ENCODE assay signal across 20 cellular contexts in the genomic region with DNA sequence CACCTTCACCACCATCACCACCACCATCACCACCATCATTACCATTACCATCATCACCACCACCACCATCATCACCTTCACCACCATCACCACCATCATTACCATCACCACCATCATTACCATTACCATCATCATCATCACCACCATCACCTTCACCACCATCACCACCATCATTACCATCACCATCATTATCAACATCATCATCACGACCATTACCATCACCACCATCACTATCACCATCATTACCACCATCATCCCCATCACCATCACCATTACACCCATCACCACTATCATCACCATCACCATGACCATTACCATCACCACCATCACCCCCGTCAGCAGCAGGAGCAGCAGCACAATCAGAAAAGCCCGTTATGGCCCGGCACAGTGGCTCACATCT.
A peak's percentile ranks its signal among the peaks of the same experiment; 100 is the strongest.
DNase-seq lines count a peak whose midpoint lies in the region; ATAC-seq, FAIRE-seq and TF ChIP-seq lines count a peak whose summit lies in the region.
"Had no signal": no experiment of that assay in that cellular context is flagged by ENCODE, and none has a peak within 500 bp of the region (broad histone marks: within the 10 kb centered on the region; RNA-seq: fewer than 3 reads in every experiment).

No MANE protein-coding gene starts in this region.

- TF ChIP-seq RAD21 in HepG2 (CRISPR knock-in tag; IDR thresholded peaks at IDR 0.05): no peak

- peak overlapping the region; percentile 69 for H3K27ac Mint-ChIP-seq in activated CD4-positive, alpha-beta memory T cell treated with anti-CD3 and anti-CD28 coated beads, Interleukin-2, amount 10 ng/mL, durations not matched to agents 7 days and 5 days
- H3K27ac Mint-ChIP-seq: HFFc6, memory B cell had no signal

- in situ Hi-C loops in HepG2 (cut with HindIII; ENCODE audit: extremely low pct_ligation_motif_present, low pct_unique_long_range_greater_than_20kb) (no loop called here), transverse colon (cut with MboI; ENCODE audit: low pct_ligation_motif_present in 1 of 4, low pct_unique_long_range_greater_than_20kb in 1 of 4, low sequenced_read_pairs in 3 of 4) (no loop called here)

- peak overlapping the region; percentile 4 for H3K4me3 Mint-ChIP-seq in activated CD4-positive, alpha-beta memory T cell treated with anti-CD3 and anti-CD28 coated beads, Interleukin-2, amount 10 ng/mL, durations not matched to agents 7 days and 5 days
- H3K4me3 Mint-ChIP-seq: HFFc6, memory B cell had no signal

- peaks cover 28% of the 10 kb centered on the region for H3K4me1 Mint-ChIP-seq in activated CD4-positive, alpha-beta memory T cell treated with anti-CD3 and anti-CD28 coated beads, Interleukin-2, amount 10 ng/mL, durations not matched to agents 7 days and 5 days

- BruUV-seq in HepG2 (replicated peaks; lab: Mats Ljungman, UMichigan): no TSS peak

- no peaks in the 10 kb centered on the region for H3K27me3 Mint-ChIP-seq in activated CD4-positive, alpha-beta memory T cell treated with anti-CD3 and anti-CD28 coated beads, Interleukin-2, amount 10 ng/mL, durations not matched to agents 7 days and 5 days
- H3K27me3 Mint-ChIP-seq: memory B cell had no signal

- intact Hi-C loops in HepG2 (cut with micrococcal nuclease; ENCODE audit: unreplicated experiment): no loop called here
- intact Hi-C loops in right lobe of liver (cut with DNase I): no loop called here
- intact Hi-C loops in kidney (cut with DNase I): no loop called here
- intact Hi-C loops in transverse colon (cut with DNase I; ENCODE audit: low total_unique reads): no loop called here

- no peak for ATAC-seq in HepG2
- ATAC-seq in right lobe of liver: no peak
- no peak for ATAC-seq in GM18861 (IDR thresholded peaks at IDR 0.05; ENCODE audit: unreplicated experiment)
- ATAC-seq: left cardiac atrium had no signal

- no peaks in the 10 kb centered on the region for H3K9me3 Mint-ChIP-seq in activated CD4-positive, alpha-beta memory T cell treated with anti-CD3 and anti-CD28 coated beads, Interleukin-2, amount 10 ng/mL, durations not matched to agents 7 days and 5 days
- H3K9me3 Mint-ChIP-seq: HFFc6, memory B cell had no signal

- H3K9me3 ChIP-seq in HepG2 (ENCODE audit: low read length) (no peaks in the 10 kb centered on the region), right lobe of liver (no peaks in the 10 kb centered on the region), kidney (ENCODE audit: control insufficient read depth in 1 of 2, low read length in 2 of 2) (no peaks in the 10 kb centered on the region), transverse colon (no peaks in the 10 kb centered on the region)

- no peak for TF ChIP-seq CTCF in HepG2 (CRISPR knock-in tag; IDR thresholded peaks at IDR 0.05)
- TF ChIP-seq CTCF in right lobe of liver (IDR thresholded peaks at IDR 0.05): no peak
- no peak for TF ChIP-seq CTCF in kidney (IDR thresholded peaks at IDR 0.05; ENCODE audit: borderline replicate concordance, extremely low read depth, insufficient read depth)
- no peak for TF ChIP-seq CTCF in transverse colon (IDR thresholded peaks at IDR 0.05)

- peaks cover 27% of the 10 kb centered on the region for H3K4me1 ChIP-seq in HepG2 (ENCODE audit: insufficient read depth, low read length)
- peaks cover 0 to 2% (median 0%) of the 10 kb centered on the region in 4 donors for H3K4me1 ChIP-seq in right lobe of liver
- H3K4me1 ChIP-seq in kidney (ENCODE audit: control insufficient read depth in 1 of 2, insufficient read depth in 1 of 2, low read depth in 1 of 2, low read length in 2 of 2): peaks cover 0 to 17% of the 10 kb centered on the region in 2 donors
- peaks cover 4 to 18% (median 9%) of the 10 kb centered on the region in 4 donors for H3K4me1 ChIP-seq in transverse colon

- WGBS in HepG2 (ENCODE audit: low lambda C conversion rate): 96% methylated on average over 4 of the region's 4 CpGs
- 79% methylated on average over 4 of the region's 4 CpGs for WGBS in right lobe of liver (ENCODE audit: insufficient coverage, low coverage, low lambda C conversion rate, missing lambda C conversion rate)
- 100% methylated on average over 1 to 4 of the region's 4 CpGs for WGBS in transverse colon (ENCODE audit: low coverage in 1 of 2), 2 donors

- TF ChIP-seq EP300 in HepG2 (IDR thresholded peaks at IDR 0.05; ENCODE audit: low read depth in 2 of 2, low read length in 2 of 2) (no peak), HepG2 (CRISPR knock-in tag; IDR thresholded peaks at IDR 0.05; ENCODE audit: borderline replicate concordance) (no peak), transverse colon (IDR thresholded peaks at IDR 0.05; ENCODE audit: low read depth) (no peak)

- CTCF ChIA-PET in HepG2 (lab: Yijun Ruan, JAX; ENCODE audit: low intra/inter-chr PET ratio, low total read pairs): no interaction called here
- CTCF ChIA-PET in activated CD4-positive, alpha-beta memory T cell treated with anti-CD3 and anti-CD28 coated beads, Interleukin-2, amount 10 ng/mL, durations not matched to agents 7 days and 5 days (lab: Charles Lee): interaction anchor here (1.1 to 2.9 kb wide), 3 partner anchors 9 to 90 kb away, joined by 3 to 8 read pairs (median 4); a partner anchor contains a TSS

- DNase-seq in HepG2 (ENCODE audit: low spot score) (no peak), right lobe of liver (no peak), kidney (peak; percentile 29), cerebellar cortex (ENCODE audit: low spot score) (no peak), transverse colon (no peak)
- DNase-seq in activated CD4-positive, alpha-beta memory T cell treated with anti-CD3 and anti-CD28 coated beads, Interleukin-2, amount 10 ng/mL, durations not matched to agents 7 days and 5 days: no peak
- DNase-seq: activated effector memory CD4-positive, alpha-beta T cell treated with Interleukin-2 at 50 U/mL for 16 hours; aorta; caudate nucleus; DMS79; dorsolateral prefrontal cortex; head of caudate nucleus; HFFc6; left cardiac atrium; NCI-H1092; NCI-H1930; NCI-H446; OCI-M1 had no signal

- H4K20me1 ChIP-seq in HepG2 (ENCODE audit: insufficient read depth, low read length): no peaks in the 10 kb centered on the region

- TF ChIP-seq POLR2A in HepG2 (IDR thresholded peaks at IDR 0.05; ENCODE audit: insufficient read depth in 1 of 2, low read depth in 2 of 2, low read length in 2 of 2): no peak
- TF ChIP-seq POLR2A in right lobe of liver (IDR thresholded peaks at IDR 0.05): no peak
- TF ChIP-seq POLR2A in transverse colon (IDR thresholded peaks at IDR 0.05): no peak

- H3K27ac ChIP-seq in HepG2 (ENCODE audit: extremely low read length, insufficient read depth, low read length) (no peak overlapping the region), right lobe of liver (no peak overlapping the region), kidney (ENCODE audit: low read depth in 2 of 2, low read length in 2 of 2) (no peak overlapping the region), transverse colon (no peak overlapping the region)

- H3K4me3 ChIP-seq in HepG2 (replicated peaks in 1 of 3; ENCODE audit: insufficient read depth in 1 of 3, low read depth in 2 of 3, low read length in 3 of 3) (no peak overlapping the region), right lobe of liver (no peak overlapping the region), kidney (ENCODE audit: low read length in 2 of 2) (no peak overlapping the region), transverse colon (no peak overlapping the region)
- H3K4me3 ChIP-seq: dorsolateral prefrontal cortex had no signal

- no peak overlapping the region for H3K4me2 ChIP-seq in HepG2 (ENCODE audit: low read depth, low read length)

- H3K36me3 ChIP-seq in HepG2 (replicated peaks in 1 of 2; ENCODE audit: control insufficient read depth in 1 of 2, insufficient read depth in 2 of 2, low read length in 2 of 2) (peaks cover 2 to 6% of the 10 kb centered on the region in 2 experiments; a peak in 2 of 5 replicates), right lobe of liver (no peaks in the 10 kb centered on the region), kidney (ENCODE audit: control insufficient read depth in 1 of 2, insufficient read depth in 2 of 2, low read length in 2 of 2) (no peaks in the 10 kb centered on the region), transverse colon (no peaks in the 10 kb centered on the region)

- no peaks in the 10 kb centered on the region for H3K27me3 ChIP-seq in HepG2 (ENCODE audit: control insufficient read depth in 1 of 2, insufficient read depth in 2 of 2, low read length in 2 of 2)
- H3K27me3 ChIP-seq in right lobe of liver: no peaks in the 10 kb centered on the region
- no peaks in the 10 kb centered on the region for H3K27me3 ChIP-seq in transverse colon
- H3K27me3 ChIP-seq: dorsolateral prefrontal cortex had no signal

- POLR2A ChIA-PET in HepG2 (lab: Yijun Ruan, JAX): no interaction called here
- POLR2A ChIA-PET in activated CD4-positive, alpha-beta memory T cell treated with anti-CD3 and anti-CD28 coated beads, Interleukin-2, amount 10 ng/mL, durations not matched to agents 7 days and 5 days (lab: Charles Lee): interaction anchor here (1.0 to 28.3 kb wide), 2 partner anchors 13 to 82 kb away, joined by 3 to 905 read pairs; a partner anchor contains a TSS

- H2AFZ ChIP-seq in HepG2 (ENCODE audit: low read length): no peak overlapping the region

- FAIRE-seq in HepG2 (lab: Jason Lieb, UNC): no peak
- FAIRE-seq in kidney (lab: Jason Lieb, UNC): no peak

- no peaks in the 10 kb centered on the region for H3K79me2 ChIP-seq in HepG2 (ENCODE audit: insufficient read depth, low read length)

- peaks cover 82% of the 10 kb centered on the region for H3K36me3 Mint-ChIP-seq in activated CD4-positive, alpha-beta memory T cell treated with anti-CD3 and anti-CD28 coated beads, Interleukin-2, amount 10 ng/mL, durations not matched to agents 7 days and 5 days (ENCODE audit: low read depth)

- H3K9ac ChIP-seq in HepG2 (ENCODE audit: insufficient read depth, low read depth, low read length) (no peak overlapping the region), kidney (ENCODE audit: low read length in 2 of 2) (no peak overlapping the region)

TF ChIP-seq in HepG2, 621 proteins besides CTCF, POLR2A, EP300 and RAD21 (continues in another document):
- peak; percentile 37; the same call in 1 of the 2 replicates for TF ChIP-seq NONO (IDR thresholded peaks at IDR 0.05)
- TF ChIP-seq NONO (CRISPR knock-in tag; conservative IDR thresholded peaks at IDR 0.05): no peak
- TF ChIP-seq, protein P1, sequence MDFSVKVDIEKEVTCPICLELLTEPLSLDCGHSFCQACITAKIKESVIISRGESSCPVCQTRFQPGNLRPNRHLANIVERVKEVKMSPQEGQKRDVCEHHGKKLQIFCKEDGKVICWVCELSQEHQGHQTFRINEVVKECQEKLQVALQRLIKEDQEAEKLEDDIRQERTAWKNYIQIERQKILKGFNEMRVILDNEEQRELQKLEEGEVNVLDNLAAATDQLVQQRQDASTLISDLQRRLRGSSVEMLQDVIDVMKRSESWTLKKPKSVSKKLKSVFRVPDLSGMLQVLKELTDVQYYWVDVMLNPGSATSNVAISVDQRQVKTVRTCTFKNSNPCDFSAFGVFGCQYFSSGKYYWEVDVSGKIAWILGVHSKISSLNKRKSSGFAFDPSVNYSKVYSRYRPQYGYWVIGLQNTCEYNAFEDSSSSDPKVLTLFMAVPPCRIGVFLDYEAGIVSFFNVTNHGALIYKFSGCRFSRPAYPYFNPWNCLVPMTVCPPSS (IDR thresholded peaks at IDR 0.05): 0 out of 2 replicates have a peak, but pooled peaks have one; percentile 73
- TF ChIP-seq RARA (CRISPR knock-in tag; IDR thresholded peaks at IDR 0.05): no peak
